1 cellular context compared by ENCODE assay signal in the genomic region with DNA sequence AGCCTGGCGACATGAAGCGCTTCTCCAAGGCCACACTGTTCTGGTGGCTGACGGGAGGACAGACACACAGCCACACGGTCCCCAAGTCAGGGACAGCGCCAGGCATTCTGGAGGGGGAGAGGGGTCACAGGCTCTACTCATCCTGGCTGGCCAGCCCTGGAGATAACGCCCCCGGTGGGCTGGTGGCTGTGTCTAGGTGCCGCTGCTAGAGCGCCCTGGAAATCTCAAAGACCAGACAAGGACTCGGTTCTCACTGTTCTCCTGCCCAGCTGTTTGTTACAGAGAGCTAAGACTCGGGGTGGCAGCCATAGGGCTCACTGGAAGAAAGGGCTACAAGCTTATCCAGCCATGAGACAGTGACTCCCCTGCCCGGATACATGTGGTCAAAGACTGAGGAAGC.
TF ChIP-seq lines count a peak whose summit lies in the region.

No MANE protein-coding gene starts in this region.

TF ChIP-seq in IMR-90, 13 proteins besides CTCF, POLR2A, EP300 and RAD21 (continued from another document):
- TF ChIP-seq, protein P1, sequence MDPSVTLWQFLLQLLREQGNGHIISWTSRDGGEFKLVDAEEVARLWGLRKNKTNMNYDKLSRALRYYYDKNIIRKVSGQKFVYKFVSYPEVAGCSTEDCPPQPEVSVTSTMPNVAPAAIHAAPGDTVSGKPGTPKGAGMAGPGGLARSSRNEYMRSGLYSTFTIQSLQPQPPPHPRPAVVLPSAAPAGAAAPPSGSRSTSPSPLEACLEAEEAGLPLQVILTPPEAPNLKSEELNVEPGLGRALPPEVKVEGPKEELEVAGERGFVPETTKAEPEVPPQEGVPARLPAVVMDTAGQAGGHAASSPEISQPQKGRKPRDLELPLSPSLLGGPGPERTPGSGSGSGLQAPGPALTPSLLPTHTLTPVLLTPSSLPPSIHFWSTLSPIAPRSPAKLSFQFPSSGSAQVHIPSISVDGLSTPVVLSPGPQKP (IDR thresholded peaks at IDR 0.05; ENCODE audit: borderline replicate concordance, low read depth, low read length), result no peak
- TF ChIP-seq CHD1 (IDR thresholded peaks at IDR 0.05; ENCODE audit: low read depth, low read length) (no peak), CEBPB (IDR thresholded peaks at IDR 0.05; ENCODE audit: low read depth, low read length) (no peak)
